Comparison of ENCODE assay signal across 9 cellular contexts in the genomic region with DNA sequence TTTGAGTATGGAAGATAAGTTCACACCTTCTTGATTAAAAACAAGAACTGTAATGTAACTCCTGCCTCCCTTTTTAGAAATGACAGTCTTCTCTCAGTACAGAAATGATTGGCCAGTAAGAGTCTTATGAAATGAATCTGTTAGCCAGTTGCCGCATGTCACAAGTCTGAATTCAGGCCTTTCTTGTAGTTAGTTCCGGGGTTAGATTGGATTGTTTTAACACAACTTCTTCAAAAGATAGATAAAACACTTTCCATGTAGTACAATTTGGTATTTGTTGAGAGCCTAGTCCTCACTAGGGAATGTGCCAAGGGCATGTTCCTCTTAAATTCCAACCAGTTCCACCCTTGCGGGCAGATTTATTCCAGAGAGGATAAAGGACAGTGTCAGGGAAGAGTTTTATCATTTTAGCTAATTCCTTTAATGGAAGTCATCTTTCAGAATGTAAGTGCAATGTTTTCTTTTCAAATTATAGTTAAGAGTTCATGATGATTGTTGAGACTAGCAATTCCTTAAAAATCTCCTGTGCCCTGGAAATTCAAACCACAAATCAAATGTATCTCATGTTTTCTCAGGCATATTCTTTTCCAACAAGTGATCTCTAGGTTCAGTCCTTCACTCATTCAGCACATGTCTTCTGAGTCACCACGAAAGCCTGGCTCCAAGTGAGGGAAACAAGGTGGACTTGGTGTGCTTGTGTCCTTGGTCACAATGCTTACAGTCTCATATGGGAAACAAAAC. TPM values are rescaled to one million over a fixed set of nuclear protein-coding genes. Genes with fewer than 3 reads are reported as not detected.
DNase-seq lines count a peak whose midpoint lies in the region; ATAC-seq and TF ChIP-seq lines count a peak whose summit lies in the region.
"Had no signal": no experiment of that assay in that cellular context is flagged by ENCODE, and none has a peak within 500 bp of the region (broad histone marks: within the 10 kb centered on the region; RNA-seq: fewer than 3 reads in every experiment).

No MANE protein-coding gene starts in this region.

- H3K9me3 Mint-ChIP-seq in natural killer cell treated with Interleukin-12 subunit alpha and Interleukin-12 subunit beta and Interleukin-15 and Interleukin-18, amount 100 ng/mL, for 72 hours = no peaks in the 10 kb centered on the region
- H3K9me3 Mint-ChIP-seq in natural killer cell = no peaks in the 10 kb centered on the region
- H3K9me3 Mint-ChIP-seq in activated naive CD8-positive, alpha-beta T cell treated with anti-CD3 and anti-CD28 coated beads for 36 hours = no peaks in the 10 kb centered on the region
- H3K9me3 Mint-ChIP-seq in osteocyte (ENCODE audit: unreplicated experiment) = no peaks in the 10 kb centered on the region
- H3K9me3 Mint-ChIP-seq: dendritic cell treated with granulocyte-macrophage colony-stimulating factor and Interleukin-4, amounts not matched to agents 40 ng/mL and 50 ng/mL, for 4 days had no signal

- H3K27me3 Mint-ChIP-seq in natural killer cell treated with Interleukin-12 subunit alpha and Interleukin-12 subunit beta and Interleukin-15 and Interleukin-18, amount 100 ng/mL, for 72 hours = no peaks in the 10 kb centered on the region
- H3K27me3 Mint-ChIP-seq in natural killer cell (ENCODE audit: low read depth in 2 of 2) = no peaks in the 10 kb centered on the region
- H3K27me3 Mint-ChIP-seq in activated naive CD8-positive, alpha-beta T cell treated with anti-CD3 and anti-CD28 coated beads for 36 hours = no peaks in the 10 kb centered on the region
- no peaks in the 10 kb centered on the region for H3K27me3 Mint-ChIP-seq in osteocyte (ENCODE audit: unreplicated experiment)
- H3K27me3 Mint-ChIP-seq: dendritic cell treated with granulocyte-macrophage colony-stimulating factor and Interleukin-4, amounts not matched to agents 40 ng/mL and 50 ng/mL, for 4 days had no signal

- H3K27ac Mint-ChIP-seq in natural killer cell treated with Interleukin-12 subunit alpha and Interleukin-12 subunit beta and Interleukin-15 and Interleukin-18, amount 100 ng/mL, for 72 hours = peak overlapping the region; percentile 67 to 87
- no peak overlapping the region for H3K27ac Mint-ChIP-seq in natural killer cell
- H3K27ac Mint-ChIP-seq in activated naive CD8-positive, alpha-beta T cell treated with anti-CD3 and anti-CD28 coated beads for 36 hours = peak overlapping the region; percentile 63
- H3K27ac Mint-ChIP-seq in osteocyte (ENCODE audit: unreplicated experiment) = peak overlapping the region; percentile 75
- H3K27ac Mint-ChIP-seq: dendritic cell treated with granulocyte-macrophage colony-stimulating factor and Interleukin-4, amounts not matched to agents 40 ng/mL and 50 ng/mL, for 4 days had no signal

- peaks cover 5% of the 10 kb centered on the region for H3K36me3 Mint-ChIP-seq in natural killer cell treated with Interleukin-12 subunit alpha and Interleukin-12 subunit beta and Interleukin-15 and Interleukin-18, amount 100 ng/mL, for 72 hours
- no peaks in the 10 kb centered on the region for H3K36me3 Mint-ChIP-seq in natural killer cell
- peaks cover 24% of the 10 kb centered on the region for H3K36me3 Mint-ChIP-seq in activated naive CD8-positive, alpha-beta T cell treated with anti-CD3 and anti-CD28 coated beads for 36 hours
- H3K36me3 Mint-ChIP-seq in osteocyte (ENCODE audit: unreplicated experiment) = peaks cover 21% of the 10 kb centered on the region

- intact Hi-C loops in natural killer cell (cut with micrococcal nuclease) = loop anchor here (10.0 kb wide), 1 partner anchor 281 kb away; no protein-coding TSS in a partner anchor

- peak in 1 of 2 donors; percentile 49 for ATAC-seq in natural killer cell treated with Interleukin-12 subunit alpha and Interleukin-12 subunit beta and Interleukin-15 and Interleukin-18, amount 100 ng/mL, for 72 hours
- ATAC-seq in natural killer cell (no peak), HG02981 (IDR thresholded peaks at IDR 0.05; ENCODE audit: unreplicated experiment) (peak; percentile 47)

- no peak for DNase-seq in natural killer cell treated with Interleukin-12 subunit alpha and Interleukin-12 subunit beta and Interleukin-15 and Interleukin-18, amount 100 ng/mL, for 72 hours (ENCODE audit: low spot score)
- no peak for DNase-seq in natural killer cell
- no peak for DNase-seq in activated naive CD8-positive, alpha-beta T cell treated with anti-CD3 and anti-CD28 coated beads for 36 hours
- DNase-seq in osteocyte (ENCODE audit: extremely low spot score, unreplicated experiment) = no peak
- DNase-seq in occipital lobe (lab: John Stamatoyannopoulos, UW) = no peak
- DNase-seq in NCI-H2081 (lab: John Stamatoyannopoulos, UW) = no peak
- DNase-seq in NAMALWA (ENCODE audit: low spot score) = no peak

- H3K4me3 Mint-ChIP-seq in natural killer cell treated with Interleukin-12 subunit alpha and Interleukin-12 subunit beta and Interleukin-15 and Interleukin-18, amount 100 ng/mL, for 72 hours = peak overlapping the region; percentile 65
- H3K4me3 Mint-ChIP-seq in natural killer cell (no peak overlapping the region), osteocyte (ENCODE audit: unreplicated experiment) (peak overlapping the region; percentile 1)
- no peak overlapping the region for H3K4me3 Mint-ChIP-seq in activated naive CD8-positive, alpha-beta T cell treated with anti-CD3 and anti-CD28 coated beads for 36 hours
- H3K4me3 Mint-ChIP-seq: dendritic cell treated with granulocyte-macrophage colony-stimulating factor and Interleukin-4, amounts not matched to agents 40 ng/mL and 50 ng/mL, for 4 days had no signal

- peaks cover 36 to 60% of the 10 kb centered on the region in 2 donors for H3K4me1 Mint-ChIP-seq in natural killer cell treated with Interleukin-12 subunit alpha and Interleukin-12 subunit beta and Interleukin-15 and Interleukin-18, amount 100 ng/mL, for 72 hours (ENCODE audit: low read depth in 2 of 2)
- H3K4me1 Mint-ChIP-seq in natural killer cell (peaks cover 47 to 51% of the 10 kb centered on the region in 2 donors), osteocyte (ENCODE audit: unreplicated experiment) (peaks cover 76% of the 10 kb centered on the region)
- H3K4me1 Mint-ChIP-seq in activated naive CD8-positive, alpha-beta T cell treated with anti-CD3 and anti-CD28 coated beads for 36 hours = peaks cover 36% of the 10 kb centered on the region

- TF ChIP-seq CTCF in natural killer cell (IDR thresholded peaks at IDR 0.05) = no peak
- TF ChIP-seq CTCF in osteocyte (IDR thresholded peaks at IDR 0.05) = no peak

RNA-seq across cellular contexts. Expression of a gene that starts 4.1 kb away (rescaled TPM):
- 10 to 100 TPM; 16.4 to 23.9 TPM for total RNA-seq in natural killer cell treated with Interleukin-12 subunit alpha and Interleukin-12 subunit beta and Interleukin-15 and Interleukin-18, amount 100 ng/mL, for 72 hours
- total RNA-seq in natural killer cell = 10 to 100 TPM; 36.0 to 42.4 (median 39.5) TPM
- 10 to 100 TPM; 13.2 to 14.7 TPM for total RNA-seq in activated naive CD8-positive, alpha-beta T cell treated with anti-CD3 and anti-CD28 coated beads for 36 hours
- total RNA-seq in osteocyte = 50.2 and 59.3 TPM in 2 replicates
- total RNA-seq in occipital lobe = 47.7 TPM

Comparison
In these comparisons a context has a peak if more than half of its experiments do, and no peak if none do; other contexts are left out.
1. H3K27ac Mint-ChIP-seq: peak in natural killer cell treated with Interleukin-12 subunit alpha and Interleukin-12 subunit beta and Interleukin-15 and Interleukin-18, amount 100 ng/mL, for 72 hours (2 of 2), activated naive CD8-positive, alpha-beta T cell treated with anti-CD3 and anti-CD28 coated beads for 36 hours (single experiment) and osteocyte (single experiment); none in natural killer cell (0 of 2).
2. H3K4me3 Mint-ChIP-seq: peak in natural killer cell treated with Interleukin-12 subunit alpha and Interleukin-12 subunit beta and Interleukin-15 and Interleukin-18, amount 100 ng/mL, for 72 hours (single experiment) and osteocyte (single experiment); none in natural killer cell (single experiment) and activated naive CD8-positive, alpha-beta T cell treated with anti-CD3 and anti-CD28 coated beads for 36 hours (single experiment).